1 cellular context compared by ENCODE assay signal in genomic region chr17:48566717-48567116, GRCh38.
TF ChIP-seq lines count a peak whose summit lies in the region.

No MANE protein-coding gene starts in this region.

TF ChIP-seq in GM23338, 12 proteins besides CTCF, POLR2A, EP300 and RAD21:
- TF ChIP-seq REST (IDR thresholded peaks at IDR 0.05; ENCODE audit: unreplicated experiment): no peak
- TF ChIP-seq ZNF114 (CRISPR knock-in tag; IDR thresholded peaks at IDR 0.05): no peak
- peak; percentile 44 for TF ChIP-seq EZH2 (IDR thresholded peaks at IDR 0.05; ENCODE audit: low read depth, unreplicated experiment)
